In genomic region chr12:20578142-20578541, GRCh38 we compare ENCODE assay signal across 17 cellular contexts.
DNase-seq lines count a peak whose midpoint lies in the region; ATAC-seq, FAIRE-seq and TF ChIP-seq lines count a peak whose summit lies in the region.
"Had no signal": no experiment of that assay in that cellular context is flagged by ENCODE, and none has a peak within 500 bp of the region (broad histone marks: within the 10 kb centered on the region; RNA-seq: fewer than 3 reads in every experiment).

No MANE protein-coding gene starts in this region.

- H3K4me3 ChIP-seq in A549 (no peak overlapping the region), muscle layer of colon (ENCODE audit: low read depth in 1 of 2, low read length in 2 of 2) (peak overlapping the region in 1 of 2 donors; percentile 11), sigmoid colon (peak overlapping the region in 3 of 4 donors; percentile 16 to 32 (median 29))

- TF ChIP-seq EP300 in A549 (IDR thresholded peaks at IDR 0.05) (no peak), sigmoid colon (IDR thresholded peaks at IDR 0.05) (no peak)

- POLR2A ChIA-PET in A549 (lab: Yijun Ruan, JAX), result no interaction called here

- TF ChIP-seq RAD21 in A549 (conservative IDR thresholded peaks at IDR 0.05 in 1 of 2, IDR thresholded peaks at IDR 0.05 in 1 of 2), result no peak

- CTCF ChIA-PET in A549 (lab: Yijun Ruan, JAX), result interaction anchor here (1.2 to 1.5 kb wide), 3 partner anchors 7 to 21 kb away, joined by 3 to 4 read pairs (median 3); no protein-coding TSS in a partner anchor

- no peaks in the 10 kb centered on the region for H3K27me3 ChIP-seq in muscle layer of colon (ENCODE audit: control insufficient read depth in 1 of 2, insufficient read depth in 2 of 2, low read length in 2 of 2)
- no peaks in the 10 kb centered on the region for H3K27me3 ChIP-seq in sigmoid colon

- WGBS in A549 (ENCODE audit: missing lambda C conversion rate), result 76% methylated on average over 7 of the region's 7 CpGs
- 76 to 87% methylated on average over 7 of the region's 7 CpGs for WGBS in sigmoid colon, 2 donors

- DNase-seq in A549 (ENCODE audit: low read depth in 1 of 2, low spot score in 1 of 2) (no peak), NCI-H82 (lab: John Stamatoyannopoulos, UW) (peak; percentile 75), sigmoid colon (no peak), hippocampal formation (lab: John Stamatoyannopoulos, UW) (no peak), NCI-H128 (lab: John Stamatoyannopoulos, UW; ENCODE audit: unreplicated experiment) (no peak)
- DNase-seq: CD8-positive, alpha-beta T cell; COR-L47; DMS153; DMS79 treated with DMSO at 0.1 percent for 48 hours; EL; GOT3; H9 had no signal

- H3K36me3 ChIP-seq in muscle layer of colon (ENCODE audit: insufficient read depth, low read length), result no peaks in the 10 kb centered on the region
- no peaks in the 10 kb centered on the region for H3K36me3 ChIP-seq in sigmoid colon

- intact Hi-C loops in sigmoid colon (cut with DNase I), result no loop called here

- H3K9me3 ChIP-seq in A549 (no peaks in the 10 kb centered on the region), muscle layer of colon (ENCODE audit: low read length) (no peaks in the 10 kb centered on the region), sigmoid colon (no peaks in the 10 kb centered on the region)

- TF ChIP-seq CTCF in A549 (IDR thresholded peaks at IDR 0.05) (no peak), sigmoid colon (IDR thresholded peaks at IDR 0.05) (no peak)

- H3K4me2 ChIP-seq in A549, result 0 out of 3 replicates have a peak overlapping the region, but pooled peaks have one; percentile 9

- TF ChIP-seq POLR2A in A549 (IDR thresholded peaks at IDR 0.05; ENCODE audit: low read length), result no peak
- TF ChIP-seq POLR2A in sigmoid colon (IDR thresholded peaks at IDR 0.05), result no peak

- ATAC-seq in A549, result peak in 1 of 2 experiments; percentile 60; a peak in 3 of 6 replicates
- no peak for ATAC-seq in HG03571 (IDR thresholded peaks at IDR 0.05; ENCODE audit: unreplicated experiment)
- ATAC-seq: CD8-positive, alpha-beta T cell had no signal

- peak overlapping the region; percentile 8 for H3K9ac ChIP-seq in muscle layer of colon (ENCODE audit: low read length)

- H3K4me1 ChIP-seq in A549 (no peaks in the 10 kb centered on the region), muscle layer of colon (ENCODE audit: insufficient read depth, low read length) (peaks cover 25% of the 10 kb centered on the region), sigmoid colon (peaks cover 0 to 17% (median 6%) of the 10 kb centered on the region in 4 donors)

- FAIRE-seq in A549 (lab: Jason Lieb, UNC), result no peak
- FAIRE-seq: D721Med, G401.6, GM12891 had no signal

- H3K27ac ChIP-seq in A549, result no peak overlapping the region
- H3K27ac ChIP-seq in muscle layer of colon (ENCODE audit: low read depth, low read length), result peak overlapping the region; percentile 57
- H3K27ac ChIP-seq in sigmoid colon, result peak overlapping the region in 3 of 4 donors; percentile 63 to 69 (median 69)

TF ChIP-seq in A549, 52 proteins besides CTCF, POLR2A, EP300 and RAD21:
- TF ChIP-seq MAX (IDR thresholded peaks at IDR 0.05) (no peak), GATA3 (IDR thresholded peaks at IDR 0.05; ENCODE audit: borderline replicate concordance) (no peak), HMGXB4 (CRISPR knock-in tag; IDR thresholded peaks at IDR 0.05; ENCODE audit: borderline replicate concordance) (no peak), FOSL2 (IDR thresholded peaks at IDR 0.05) (no peak), FOSL2 (CRISPR knock-in tag; IDR thresholded peaks at IDR 0.05) (no peak), NPAS2 (CRISPR knock-in tag; IDR thresholded peaks at IDR 0.05; ENCODE audit: borderline replicate concordance) (no peak), CBX8 (IDR thresholded peaks at IDR 0.05) (no peak), SMC3 (IDR thresholded peaks at IDR 0.05) (no peak), ZC3H11A (IDR thresholded peaks at IDR 0.05) (no peak), RNF2 (IDR thresholded peaks at IDR 0.05; ENCODE audit: borderline replicate concordance, low read depth) (no peak), SREBF2 (IDR thresholded peaks at IDR 0.05) (no peak), FOXS1 (CRISPR knock-in tag; IDR thresholded peaks at IDR 0.05) (no peak)
TF ChIP-seq in A549: peak in this region for 0.

Comparison
In these comparisons a context has a peak if more than half of its experiments do, and no peak if none do; other contexts are left out.
1. H3K27ac ChIP-seq: peak in muscle layer of colon (single experiment) and sigmoid colon (3 of 4); none in A549 (0 of 2).